2 cellular contexts compared by ENCODE assay signal in the genomic region with DNA sequence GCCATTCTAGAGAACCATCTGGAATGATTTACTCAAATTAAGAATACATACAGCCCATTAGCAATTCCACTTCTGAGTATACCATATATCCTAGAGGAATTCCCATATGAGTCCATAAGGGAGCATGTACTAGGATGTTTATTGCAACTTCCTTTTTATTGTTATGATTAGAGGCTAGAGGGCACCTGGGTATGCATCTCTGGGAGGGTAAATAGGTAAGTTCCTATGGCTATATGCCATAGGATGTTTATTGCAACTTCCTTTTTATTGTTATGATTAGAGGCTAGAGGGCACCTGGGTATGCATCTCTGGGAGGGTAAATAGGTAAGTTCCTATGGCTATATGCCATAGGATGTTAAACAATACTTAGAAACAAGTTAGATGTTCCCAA. TPM values are rescaled to one million over a fixed set of nuclear protein-coding genes. Genes with fewer than 3 reads are reported as not detected.
"Had no signal": no experiment of that assay in that cellular context is flagged by ENCODE, and none has a peak within 500 bp of the region (broad histone marks: within the 10 kb centered on the region; RNA-seq: fewer than 3 reads in every experiment).

No MANE protein-coding gene starts in this region.

RNA-seq across cellular contexts. Expression of a gene that starts 7.1 kb away (rescaled TPM):
- total RNA-seq: endothelial cell of umbilical vein had no signal
- polyA plus RNA-seq: endothelial cell of umbilical vein, heart right ventricle had no signal
